11 cellular contexts compared by ENCODE assay signal in genomic region chr7:98613601-98614425, GRCh38. TPM values are rescaled to one million over a fixed set of nuclear protein-coding genes. Genes with fewer than 3 reads are reported as not detected.
DNase-seq lines count a peak whose midpoint lies in the region; ATAC-seq, FAIRE-seq and TF ChIP-seq lines count a peak whose summit lies in the region.
"Had no signal": no experiment of that assay in that cellular context is flagged by ENCODE, and none has a peak within 500 bp of the region (broad histone marks: within the 10 kb centered on the region; RNA-seq: fewer than 3 reads in every experiment).

No MANE protein-coding gene starts in this region.

- H3K9me3 Mint-ChIP-seq in activated CD4-positive, alpha-beta memory T cell treated with anti-CD3 and anti-CD28 coated beads for 36 hours, result peaks cover 2% of the 10 kb centered on the region

- POLR2A ChIA-PET in activated CD4-positive, alpha-beta memory T cell treated with anti-CD3 and anti-CD28 coated beads for 36 hours (lab: Charles Lee), result no interaction called here

- CTCF ChIA-PET in activated CD4-positive, alpha-beta memory T cell treated with anti-CD3 and anti-CD28 coated beads for 36 hours (lab: Charles Lee), result interaction anchor here (0.5 kb wide), 1 partner anchor 142 kb away, joined by 3 read pairs; no protein-coding TSS in a partner anchor

- no peaks in the 10 kb centered on the region for H3K9me3 ChIP-seq in Karpas-422 (ENCODE audit: low read length)

- H3K4me3 ChIP-seq in Karpas-422 (ENCODE audit: low read length) (no peak overlapping the region), astrocyte of the cerebellum (ENCODE audit: low read depth, low read length) (no peak overlapping the region)

- no peak overlapping the region for H2AFZ ChIP-seq in Karpas-422 (ENCODE audit: low read length)

- no peak overlapping the region for H3K4me2 ChIP-seq in Karpas-422 (ENCODE audit: low read depth, low read length, poor library complexity, severe bottlenecking)

- DNase-seq in DMS 273 (lab: John Stamatoyannopoulos, UW; ENCODE audit: unreplicated experiment), result peak; percentile 80
- peak; percentile 75 for DNase-seq in Karpas-422
- DNase-seq in astrocyte of the cerebellum (ENCODE audit: low read depth), result peak; percentile 19
- DNase-seq in iris pigment epithelial cell (ENCODE audit: low read depth), result peak; percentile 20
- no peak for DNase-seq in NCI-H1105 treated with DMSO at 0.1 percent for 48 hours (lab: John Stamatoyannopoulos, UW)
- no peak for DNase-seq in HTR-8/SVneo (ENCODE audit: insufficient read length, low spot score)
- DNase-seq in activated CD4-positive, alpha-beta memory T cell treated with anti-CD3 and anti-CD28 coated beads for 36 hours, result no peak
- DNase-seq: COR-L47, NCI-H2171 had no signal

- H3K27ac ChIP-seq in Karpas-422 (ENCODE audit: low read length), result no peak overlapping the region

- no peak for ATAC-seq in HG03442 (IDR thresholded peaks at IDR 0.05; ENCODE audit: unreplicated experiment)

- in situ Hi-C loops in astrocyte of the cerebellum (cut with HindIII; ENCODE audit: low sequenced_read_pairs), result no loop called here

- H3K79me2 ChIP-seq in Karpas-422 (ENCODE audit: low read length), result no peaks in the 10 kb centered on the region

- H3K36me3 ChIP-seq in Karpas-422 (ENCODE audit: insufficient read depth, low read length), result no peaks in the 10 kb centered on the region

- no peak overlapping the region for H3K27ac Mint-ChIP-seq in activated CD4-positive, alpha-beta memory T cell treated with anti-CD3 and anti-CD28 coated beads for 36 hours
- H3K27ac Mint-ChIP-seq: brain had no signal

- FAIRE-seq in HTR-8/SVneo (lab: Jason Lieb, UNC), result no peak

- peaks cover 3% of the 10 kb centered on the region for H3K4me1 ChIP-seq in Karpas-422 (ENCODE audit: low read length)

- TF ChIP-seq CTCF in astrocyte of the cerebellum (IDR thresholded peaks at IDR 0.05; ENCODE audit: low read depth, low read length, missing control alignments), result no peak

- H3K27me3 Mint-ChIP-seq in activated CD4-positive, alpha-beta memory T cell treated with anti-CD3 and anti-CD28 coated beads for 36 hours, result peaks cover 43% of the 10 kb centered on the region

- no peaks in the 10 kb centered on the region; the same call in 1 of the 2 replicates for H4K20me1 ChIP-seq in Karpas-422 (ENCODE audit: insufficient read depth, low read depth, low read length)

- no peak overlapping the region for H3K4me3 Mint-ChIP-seq in activated CD4-positive, alpha-beta memory T cell treated with anti-CD3 and anti-CD28 coated beads for 36 hours

- intact Hi-C loops in activated CD4-positive, alpha-beta memory T cell treated with anti-CD3 and anti-CD28 coated beads for 36 hours (cut with micrococcal nuclease), result no loop called here

- H3K36me3 Mint-ChIP-seq in activated CD4-positive, alpha-beta memory T cell treated with anti-CD3 and anti-CD28 coated beads for 36 hours, result no peaks in the 10 kb centered on the region
- H3K36me3 Mint-ChIP-seq: brain had no signal

- H3K9ac ChIP-seq in Karpas-422 (ENCODE audit: low read length), result no peak overlapping the region

- H3K27me3 ChIP-seq in Karpas-422 (ENCODE audit: low read length), result no peaks in the 10 kb centered on the region

- H3K9me2 ChIP-seq in Karpas-422 (replicated peaks; ENCODE audit: insufficient read depth, low read length), result no peaks in the 10 kb centered on the region

- no peaks in the 10 kb centered on the region for H3K4me1 Mint-ChIP-seq in activated CD4-positive, alpha-beta memory T cell treated with anti-CD3 and anti-CD28 coated beads for 36 hours (ENCODE audit: low read depth)

RNA-seq across cellular contexts. Expression of gene NPTX2, which starts 3.3 kb away (rescaled TPM):
- total RNA-seq in Karpas-422 (2014; rRNA removed; shearing (Covaris generic); ENCODE audit: low replicate concordance), result not detected in 2 replicates
- total RNA-seq in activated CD4-positive, alpha-beta memory T cell treated with anti-CD3 and anti-CD28 coated beads for 36 hours, result not detected

Comparison
In these comparisons a context has a peak if more than half of its experiments do, and no peak if none do; other contexts are left out.
1. DNase-seq: peak in DMS 273 (single experiment), Karpas-422 (single experiment), astrocyte of the cerebellum (single experiment) and iris pigment epithelial cell (single experiment); none in NCI-H1105 treated with DMSO at 0.1 percent for 48 hours (single experiment), HTR-8/SVneo (single experiment) and activated CD4-positive, alpha-beta memory T cell treated with anti-CD3 and anti-CD28 coated beads for 36 hours (single experiment).